Comparison of ENCODE assay signal across 8 cellular contexts in the genomic region with DNA sequence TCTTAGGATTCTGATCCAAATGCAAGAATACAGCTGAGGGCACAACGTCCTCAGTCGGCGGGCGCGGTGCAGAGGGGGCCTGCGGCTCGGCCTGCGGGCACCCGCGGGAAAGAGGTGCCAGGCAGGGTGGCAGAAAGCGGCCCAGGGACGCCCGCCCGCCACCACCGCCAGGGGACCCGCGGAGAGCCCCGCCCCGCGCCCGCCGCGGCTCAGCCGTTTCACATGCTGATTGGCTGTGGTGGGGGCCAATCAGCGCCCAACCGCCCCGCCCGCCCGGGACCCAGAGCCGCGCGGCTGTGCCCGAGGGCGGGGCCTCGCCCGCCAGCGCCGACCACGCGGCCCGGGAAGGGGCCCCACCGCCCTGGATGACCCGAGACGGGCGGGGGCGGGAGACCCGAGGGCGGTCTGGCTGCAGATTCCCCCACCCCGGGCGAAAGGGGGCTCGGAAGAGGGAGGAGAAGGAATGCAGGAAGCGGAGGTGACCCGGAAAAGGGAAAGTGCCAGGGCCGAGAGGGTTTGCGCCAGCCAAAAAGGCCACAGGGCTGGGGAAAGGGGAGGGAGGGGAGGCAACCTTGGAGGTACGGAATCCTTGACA. TPM values are rescaled to one million over a fixed set of nuclear protein-coding genes. Genes with fewer than 3 reads are reported as not detected.
DNase-seq lines count a peak whose midpoint lies in the region; ATAC-seq and TF ChIP-seq lines count a peak whose summit lies in the region.

No MANE protein-coding gene starts in this region.

- no peaks in the 10 kb centered on the region for H3K27me3 Mint-ChIP-seq in activated CD4-positive, alpha-beta T cell treated with anti-CD3 and anti-CD28 coated beads, Interleukin-2, amount 10 ng/mL, durations not matched to agents 24 days and 14 days

- peaks cover 7% of the 10 kb centered on the region for H3K9me3 Mint-ChIP-seq in activated CD4-positive, alpha-beta T cell treated with anti-CD3 and anti-CD28 coated beads, Interleukin-2, amount 10 ng/mL, durations not matched to agents 24 days and 14 days

- H3K27ac Mint-ChIP-seq in activated CD4-positive, alpha-beta T cell treated with anti-CD3 and anti-CD28 coated beads, Interleukin-2, amount 10 ng/mL, durations not matched to agents 24 days and 14 days, result peak overlapping the region; percentile 100

- H3K9ac ChIP-seq in BLaER1, result peak overlapping the region; percentile 91

- peaks cover 48% of the 10 kb centered on the region for H3K4me1 Mint-ChIP-seq in activated CD4-positive, alpha-beta T cell treated with anti-CD3 and anti-CD28 coated beads, Interleukin-2, amount 10 ng/mL, durations not matched to agents 24 days and 14 days

- peak overlapping the region; percentile 71 for H3K4me3 ChIP-seq in BLaER1
- H3K4me3 ChIP-seq in left lung, result peak overlapping the region; percentile 44 to 68

- peaks cover 58% of the 10 kb centered on the region for H3K4me1 ChIP-seq in BLaER1
- H3K4me1 ChIP-seq in left lung, result peaks cover 16 to 33% of the 10 kb centered on the region in 2 donors

- DNase-seq in NCI-H460 (ENCODE audit: extremely low read depth, low read depth), result peak; percentile 84
- peak; percentile 98 for DNase-seq in activated CD4-positive, alpha-beta T cell treated with anti-CD3 and anti-CD28 coated beads, Interleukin-2, amount 10 ng/mL, durations not matched to agents 24 days and 14 days
- peak; percentile 97 for DNase-seq in cortex of kidney (lab: John Stamatoyannopoulos, UW)
- peak; percentile 92 to 96 for DNase-seq in left lung
- peak; percentile 95 for DNase-seq in stimulated activated CD4-positive, alpha-beta T cell treated with anti-CD3 and anti-CD28 coated beads, Interleukin-4, amount 100 ng/mL, for 1 hour

- intact Hi-C loops in activated CD4-positive, alpha-beta T cell treated with anti-CD3 and anti-CD28 coated beads, Interleukin-2, amount 10 ng/mL, durations not matched to agents 24 days and 14 days (cut with micrococcal nuclease), result loop anchor here (1.0 to 10.0 kb wide), 7 partner anchors 8 to 673 kb away; a partner anchor contains a TSS
- intact Hi-C loops in left lung (cut with DNase I), result loop anchor here in 1 of 2 donors (10.0 kb wide), 2 partner anchors 137 to 577 kb away; no protein-coding TSS in a partner anchor

- peaks cover 13% of the 10 kb centered on the region; the same call in 1 of the 2 replicates for H4K20me1 ChIP-seq in BLaER1

- H3K9me3 ChIP-seq in BLaER1 (no peaks in the 10 kb centered on the region), left lung (no peaks in the 10 kb centered on the region)

- no peaks in the 10 kb centered on the region for H3K27me3 ChIP-seq in BLaER1
- peaks cover 0 to 2% of the 10 kb centered on the region in 2 donors for H3K27me3 ChIP-seq in left lung

- H3K36me3 ChIP-seq in BLaER1 (peaks cover 10% of the 10 kb centered on the region; the same call in 1 of the 2 replicates), left lung (no peaks in the 10 kb centered on the region)

- ATAC-seq in HG03354 (IDR thresholded peaks at IDR 0.05; ENCODE audit: poor library complexity, severe bottlenecking, unreplicated experiment) (peak; percentile 97), left lung (peak; percentile 97)

- H3K36me3 Mint-ChIP-seq in activated CD4-positive, alpha-beta T cell treated with anti-CD3 and anti-CD28 coated beads, Interleukin-2, amount 10 ng/mL, durations not matched to agents 24 days and 14 days (ENCODE audit: low read depth), result peaks cover 8% of the 10 kb centered on the region

- peak overlapping the region; percentile 98 for H3K4me3 Mint-ChIP-seq in activated CD4-positive, alpha-beta T cell treated with anti-CD3 and anti-CD28 coated beads, Interleukin-2, amount 10 ng/mL, durations not matched to agents 24 days and 14 days

- peak overlapping the region; percentile 94 for H3K4me2 ChIP-seq in BLaER1

- TF ChIP-seq CTCF in left lung (IDR thresholded peaks at IDR 0.05), result peak; percentile 41 to 67

- H3K27ac ChIP-seq in BLaER1 (peak overlapping the region; percentile 95), left lung (peak overlapping the region; percentile 89 to 91)

- TF ChIP-seq POLR2A in GM19193 (IDR thresholded peaks at IDR 0.05; ENCODE audit: extremely low read depth, insufficient read depth, insufficient read length), result peak; percentile 64

RNA-seq across cellular contexts. Expression of a gene that starts 8.0 kb away (rescaled TPM):
- 9.9 and 10.4 TPM in 2 replicates for total RNA-seq in NCI-H460 (2014; rRNA removed; shearing (Covaris generic))
- polyA plus RNA-seq in NCI-H460 (2014; cell fraction: nucleus; rRNA removed), result 4.9 and 5.0 TPM in 2 replicates
- total RNA-seq in activated CD4-positive, alpha-beta T cell treated with anti-CD3 and anti-CD28 coated beads, Interleukin-2, amount 10 ng/mL, durations not matched to agents 24 days and 14 days, result 4.7 and 4.8 TPM in 2 replicates
- 10 to 100 TPM; 13.3 to 15.9 TPM for total RNA-seq in left lung

RNA-seq across cellular contexts. Expression of a gene that starts 44.3 kb away (rescaled TPM):
- 35.0 and 47.7 TPM in 2 replicates for total RNA-seq in NCI-H460 (2014; rRNA removed; shearing (Covaris generic))
- polyA plus RNA-seq in NCI-H460 (2014; cell fraction: nucleus; rRNA removed), result 12.1 and 20.3 TPM in 2 replicates
- total RNA-seq in activated CD4-positive, alpha-beta T cell treated with anti-CD3 and anti-CD28 coated beads, Interleukin-2, amount 10 ng/mL, durations not matched to agents 24 days and 14 days, result 41.3 and 44.7 TPM in 2 replicates
- total RNA-seq in left lung, result 10 to 100 TPM; 33.3 to 40.1 TPM

Comparison
In these comparisons a context has a peak if more than half of its experiments do, and no peak if none do; other contexts are left out.
1. Peak in every context shown above with its lines: DNase-seq, ATAC-seq, H3K4me3 ChIP-seq and H3K27ac ChIP-seq.